Comparison of ENCODE assay signal across 14 cellular contexts in the genomic region with DNA sequence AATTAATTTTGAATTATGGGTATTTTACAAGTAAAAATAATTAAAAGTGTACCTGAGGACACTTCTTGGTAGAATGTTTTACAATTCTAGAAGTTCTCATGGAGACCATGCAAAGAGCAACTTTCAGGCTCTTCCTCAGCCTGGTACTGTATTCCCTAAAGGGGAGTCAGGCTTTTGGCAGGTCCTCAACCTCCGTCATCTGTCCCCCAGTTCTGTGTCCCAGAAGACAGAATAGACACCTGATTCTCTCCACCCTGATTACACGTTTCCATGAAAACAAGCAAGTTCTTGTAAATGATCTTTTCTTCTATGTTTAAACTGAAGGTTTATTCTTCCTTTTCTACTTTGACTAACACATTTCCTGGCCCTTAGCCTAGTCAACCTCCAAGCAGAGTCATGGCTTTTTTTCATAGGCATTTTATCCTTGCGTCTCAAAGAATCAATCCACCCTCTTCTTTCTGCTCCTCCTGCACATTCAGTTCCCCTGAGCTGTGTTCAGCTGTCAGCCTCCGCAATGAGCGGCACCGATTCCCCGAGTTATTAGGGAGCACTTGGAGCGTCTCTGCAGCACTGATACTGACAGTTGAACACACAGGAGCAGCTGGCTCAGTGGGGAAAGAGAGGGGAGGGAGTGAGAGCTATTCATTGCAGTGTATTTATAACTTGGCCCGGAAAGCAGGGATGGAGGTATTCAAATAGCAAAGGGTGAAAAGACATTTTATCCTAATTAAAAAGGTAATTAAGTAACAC.
A peak's percentile ranks its signal among the peaks of the same experiment; 100 is the strongest.
DNase-seq lines count a peak whose midpoint lies in the region; ATAC-seq lines count a peak whose summit lies in the region.
"Had no signal": no experiment of that assay in that cellular context is flagged by ENCODE, and none has a peak within 500 bp of the region (broad histone marks: within the 10 kb centered on the region; RNA-seq: fewer than 3 reads in every experiment).

No MANE protein-coding gene starts in this region.

- H3K4me1 Mint-ChIP-seq in activated CD8-positive, alpha-beta T cell treated with anti-CD3 and anti-CD28 coated beads, Interleukin-2, amount 10 ng/mL, durations not matched to agents 7 days and 5 days (ENCODE audit: low read depth), result no peaks in the 10 kb centered on the region
- H3K4me1 Mint-ChIP-seq: activated CD4-positive, alpha-beta T cell treated with anti-CD3 and anti-CD28 coated beads, Interleukin-2, amount 10 ng/mL, durations not matched to agents 24 days and 14 days; nephron progenitor cell had no signal

- DNase-seq in NCI-H524 (lab: John Stamatoyannopoulos, UW), result peak; percentile 13 to 64
- no peak for DNase-seq in NCI-H524 treated with DMSO at 0.1 percent for 48 hours (lab: John Stamatoyannopoulos, UW)
- DNase-seq in NCI-H774 (lab: John Stamatoyannopoulos, UW), result peak; percentile 74
- peak in 30 of 51 donors; percentile 1 to 86 (median 6) for DNase-seq in hypothalamus (lab: John Stamatoyannopoulos, UW)
- peak; percentile 54 for DNase-seq in superior temporal gyrus (ENCODE audit: extremely low spot score)
- no peak for DNase-seq in activated CD8-positive, alpha-beta T cell treated with anti-CD3 and anti-CD28 coated beads, Interleukin-2, amount 10 ng/mL, durations not matched to agents 7 days and 5 days
- DNase-seq: activated CD4-positive, alpha-beta T cell treated with anti-CD3 and anti-CD28 coated beads, Interleukin-2, amount 10 ng/mL, durations not matched to agents 24 days and 14 days; left colon; NCI-H1048; nephron progenitor cell; stimulated activated CD4-positive, alpha-beta T cell treated with anti-CD3 and anti-CD28 coated beads, Interleukin-12 subunit alpha, Interleukin-12 subunit beta, amount 100 ng/mL, for 4 hours; thyroid gland had no signal

- H3K36me3 Mint-ChIP-seq in activated CD8-positive, alpha-beta T cell treated with anti-CD3 and anti-CD28 coated beads, Interleukin-2, amount 10 ng/mL, durations not matched to agents 7 days and 5 days (ENCODE audit: low read depth), result no peaks in the 10 kb centered on the region

- H3K27ac Mint-ChIP-seq in activated CD8-positive, alpha-beta T cell treated with anti-CD3 and anti-CD28 coated beads, Interleukin-2, amount 10 ng/mL, durations not matched to agents 7 days and 5 days, result no peak overlapping the region
- H3K27ac Mint-ChIP-seq: activated CD4-positive, alpha-beta T cell treated with anti-CD3 and anti-CD28 coated beads, Interleukin-2, amount 10 ng/mL, durations not matched to agents 24 days and 14 days; nephron progenitor cell had no signal

- CTCF ChIA-PET in activated CD8-positive, alpha-beta T cell treated with anti-CD3 and anti-CD28 coated beads, Interleukin-2, amount 10 ng/mL, durations not matched to agents 7 days and 5 days (lab: Charles Lee), result no interaction called here

- no peaks in the 10 kb centered on the region for H3K9me3 Mint-ChIP-seq in activated CD8-positive, alpha-beta T cell treated with anti-CD3 and anti-CD28 coated beads, Interleukin-2, amount 10 ng/mL, durations not matched to agents 7 days and 5 days (ENCODE audit: insufficient read depth)
- H3K9me3 Mint-ChIP-seq: activated CD4-positive, alpha-beta T cell treated with anti-CD3 and anti-CD28 coated beads, Interleukin-2, amount 10 ng/mL, durations not matched to agents 24 days and 14 days; nephron progenitor cell had no signal

- ATAC-seq in activated CD8-positive, alpha-beta T cell treated with anti-CD3 and anti-CD28 coated beads, Interleukin-2, amount 10 ng/mL, durations not matched to agents 7 days and 5 days, result no peak
- no peak for ATAC-seq in GM19452 (IDR thresholded peaks at IDR 0.05; ENCODE audit: unreplicated experiment)
- ATAC-seq in HG03521 (IDR thresholded peaks at IDR 0.05; ENCODE audit: unreplicated experiment), result no peak
- ATAC-seq: left colon had no signal

- H3K27me3 Mint-ChIP-seq in activated CD8-positive, alpha-beta T cell treated with anti-CD3 and anti-CD28 coated beads, Interleukin-2, amount 10 ng/mL, durations not matched to agents 7 days and 5 days (ENCODE audit: low read depth), result no peaks in the 10 kb centered on the region
- H3K27me3 Mint-ChIP-seq: activated CD4-positive, alpha-beta T cell treated with anti-CD3 and anti-CD28 coated beads, Interleukin-2, amount 10 ng/mL, durations not matched to agents 24 days and 14 days had no signal

- POLR2A ChIA-PET in activated CD8-positive, alpha-beta T cell treated with anti-CD3 and anti-CD28 coated beads, Interleukin-2, amount 10 ng/mL, durations not matched to agents 7 days and 5 days (lab: Charles Lee), result no interaction called here

- H3K4me3 Mint-ChIP-seq in activated CD8-positive, alpha-beta T cell treated with anti-CD3 and anti-CD28 coated beads, Interleukin-2, amount 10 ng/mL, durations not matched to agents 7 days and 5 days, result no peak overlapping the region
- H3K4me3 Mint-ChIP-seq: activated CD4-positive, alpha-beta T cell treated with anti-CD3 and anti-CD28 coated beads, Interleukin-2, amount 10 ng/mL, durations not matched to agents 24 days and 14 days; nephron progenitor cell had no signal

Comparison
In these comparisons a context has a peak if more than half of its experiments do, and no peak if none do; other contexts are left out.
1. DNase-seq: peak in NCI-H524 (2 of 2), NCI-H774 (single experiment), hypothalamus (30 of 51) and superior temporal gyrus (single experiment); none in NCI-H524 treated with DMSO at 0.1 percent for 48 hours (single experiment) and activated CD8-positive, alpha-beta T cell treated with anti-CD3 and anti-CD28 coated beads, Interleukin-2, amount 10 ng/mL, durations not matched to agents 7 days and 5 days (single experiment).